In the genomic region with DNA sequence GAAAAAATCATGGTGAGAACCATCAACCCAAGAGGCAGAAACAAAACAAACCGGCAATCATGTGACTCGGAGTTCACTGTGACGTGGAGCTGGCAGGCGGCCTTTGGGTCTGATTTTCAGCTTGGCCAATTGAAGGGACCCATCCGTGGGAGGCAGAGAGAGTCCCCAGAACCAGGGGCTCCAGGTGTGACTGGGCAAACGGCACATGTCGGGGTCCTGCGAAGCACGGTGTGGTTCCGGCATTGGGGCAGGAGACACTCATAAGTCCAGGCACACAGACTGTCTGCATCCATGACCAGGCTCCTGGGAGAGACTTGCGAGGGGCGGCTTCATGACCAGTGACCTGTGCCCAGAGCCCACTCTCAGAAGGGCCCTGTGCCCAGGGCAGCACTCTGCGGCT, we compare ENCODE assay signal across 32 cellular contexts. TPM values are rescaled to one million over a fixed set of nuclear protein-coding genes. Genes with fewer than 3 reads are reported as not detected.
DNase-seq lines count a peak whose midpoint lies in the region; ATAC-seq, FAIRE-seq and TF ChIP-seq lines count a peak whose summit lies in the region.
"Had no signal": no experiment of that assay in that cellular context is flagged by ENCODE, and none has a peak within 500 bp of the region (broad histone marks: within the 10 kb centered on the region; RNA-seq: fewer than 3 reads in every experiment).

No MANE protein-coding gene starts in this region.

- H3K4me3 Mint-ChIP-seq in chondrocyte (ENCODE audit: unreplicated experiment) (no peak overlapping the region), natural killer cell (no peak overlapping the region)
- H3K4me3 Mint-ChIP-seq in CD8-positive, alpha-beta T cell, result no peak overlapping the region
- H3K4me3 Mint-ChIP-seq: CD14-positive monocyte; CD4-positive, alpha-beta memory T cell; CD4-positive, CD25-positive, alpha-beta regulatory T cell had no signal

- 0 out of 4 replicates have a peak overlapping the region, but pooled peaks of 1 of the 2 experiments have one; percentile 10 for H3K9ac ChIP-seq in K562 (ENCODE audit: insufficient read depth in 1 of 2, low read depth in 2 of 2, low read length in 2 of 2)
- no peak overlapping the region for H3K9ac ChIP-seq in HepG2 (ENCODE audit: insufficient read depth, low read depth, low read length)
- H3K9ac ChIP-seq: BLaER1 had no signal

- H3K36me3 ChIP-seq in K562 (ENCODE audit: control insufficient read depth, insufficient read depth, low read length), result no peaks in the 10 kb centered on the region
- H3K36me3 ChIP-seq in HepG2 (replicated peaks in 1 of 2; ENCODE audit: control insufficient read depth in 1 of 2, insufficient read depth in 2 of 2, low read length in 2 of 2), result no peaks in the 10 kb centered on the region
- no peaks in the 10 kb centered on the region for H3K36me3 ChIP-seq in WERI-Rb-1
- no peaks in the 10 kb centered on the region for H3K36me3 ChIP-seq in PC-9 (ENCODE audit: low read depth)
- no peaks in the 10 kb centered on the region for H3K36me3 ChIP-seq in CD8-positive, alpha-beta T cell (ENCODE audit: insufficient read depth, low read length)
- H3K36me3 ChIP-seq: BE2C, BLaER1 had no signal

- H3K27ac Mint-ChIP-seq in chondrocyte (ENCODE audit: unreplicated experiment) (no peak overlapping the region), natural killer cell (no peak overlapping the region)
- no peak overlapping the region for H3K27ac Mint-ChIP-seq in CD8-positive, alpha-beta T cell
- H3K27ac Mint-ChIP-seq: CD14-positive monocyte; CD4-positive, alpha-beta memory T cell; CD4-positive, CD25-positive, alpha-beta regulatory T cell had no signal

- no peak overlapping the region for H2AFZ ChIP-seq in K562 (ENCODE audit: low read depth, low read length)
- H2AFZ ChIP-seq in HepG2 (ENCODE audit: low read length), result no peak overlapping the region
- H2AFZ ChIP-seq in PC-9, result no peak overlapping the region

- H3F3A ChIP-seq in PC-9 (ENCODE audit: insufficient read depth, low read depth), result no peaks in the 10 kb centered on the region

- intact Hi-C loops in K562 (cut with micrococcal nuclease), result no loop called here
- intact Hi-C loops in HepG2 (cut with micrococcal nuclease; ENCODE audit: unreplicated experiment), result no loop called here
- intact Hi-C loops in posterior vena cava (cut with DNase I), result no loop called here
- intact Hi-C loops in PC-9 (cut with micrococcal nuclease; ENCODE audit: unreplicated experiment), result no loop called here
- intact Hi-C loops in natural killer cell (cut with micrococcal nuclease), result no loop called here
- intact Hi-C loops in CD8-positive, alpha-beta T cell (cut with DNase I, micrococcal nuclease), result no loop called here

- FAIRE-seq in K562 (lab: Jason Lieb, UNC) (no peak), HepG2 (lab: Jason Lieb, UNC) (no peak)
- FAIRE-seq: A204.1, D721Med, GM12878, GM12892, GM19239 had no signal

- TF ChIP-seq RAD21 in K562 (CRISPR knock-in tag; conservative IDR thresholded peaks at IDR 0.05 in 1 of 2, IDR thresholded peaks at IDR 0.05 in 1 of 2) (no peak), HepG2 (CRISPR knock-in tag; IDR thresholded peaks at IDR 0.05) (no peak)

- no peaks in the 10 kb centered on the region for H3K9me1 ChIP-seq in K562 (ENCODE audit: control insufficient read depth, insufficient read depth, low read length)

- POLR2A ChIA-PET in K562 (lab: Yijun Ruan, JAX), result no interaction called here
- POLR2A ChIA-PET in HepG2 (lab: Yijun Ruan, JAX), result no interaction called here
- POLR2A ChIA-PET in PC-9 (lab: Charles Lee; ENCODE audit: unreplicated experiment), result no interaction called here
- POLR2A ChIA-PET in CD8-positive, alpha-beta T cell (lab: Charles Lee), result no interaction called here

- 9% methylated on average over 13 of the region's 13 CpGs for WGBS in K562 (ENCODE audit: insufficient coverage, low coverage, missing lambda C conversion rate)
- WGBS in HepG2 (ENCODE audit: low lambda C conversion rate), result 45% methylated on average over 5 of the region's 13 CpGs

- H3K4me2 ChIP-seq in K562 (ENCODE audit: insufficient read depth, low read length) (no peak overlapping the region), HepG2 (ENCODE audit: low read depth, low read length) (no peak overlapping the region), PC-9 (no peak overlapping the region)
- H3K4me2 ChIP-seq: BLaER1 had no signal

- no peaks in the 10 kb centered on the region for H3K36me3 Mint-ChIP-seq in chondrocyte (ENCODE audit: low read depth)
- H3K36me3 Mint-ChIP-seq in natural killer cell, result no peaks in the 10 kb centered on the region
- H3K36me3 Mint-ChIP-seq in CD8-positive, alpha-beta T cell, result no peaks in the 10 kb centered on the region
- H3K36me3 Mint-ChIP-seq: CD14-positive monocyte; CD4-positive, alpha-beta memory T cell; CD4-positive, CD25-positive, alpha-beta regulatory T cell had no signal

- no peak for ATAC-seq in K562
- no peak for ATAC-seq in HepG2
- ATAC-seq in natural killer cell, result no peak
- ATAC-seq in CD8-positive, alpha-beta T cell, result no peak

- no peak for TF ChIP-seq CTCF in K562 (IDR thresholded peaks at IDR 0.05 in 2 of 3, conservative IDR thresholded peaks at IDR 0.05 in 1 of 3; ENCODE audit: insufficient read depth in 2 of 3, low read depth in 1 of 3, low read length in 3 of 3)
- no peak for TF ChIP-seq CTCF in chondrocyte (IDR thresholded peaks at IDR 0.05)
- TF ChIP-seq CTCF in HepG2 (CRISPR knock-in tag; IDR thresholded peaks at IDR 0.05), result no peak
- no peak for TF ChIP-seq CTCF in WERI-Rb-1 (IDR thresholded peaks at IDR 0.05; ENCODE audit: low read depth, low read length)
- no peak for TF ChIP-seq CTCF in PC-9 (conservative IDR thresholded peaks at IDR 0.05)
- no peak for TF ChIP-seq CTCF in natural killer cell (IDR thresholded peaks at IDR 0.05)
- TF ChIP-seq CTCF in CD8-positive, alpha-beta T cell (IDR thresholded peaks at IDR 0.05), result no peak

- H3K27me3 ChIP-seq in K562 (ENCODE audit: control insufficient read depth in 2 of 2, insufficient read depth in 2 of 2, low read length in 2 of 2) (peaks cover 73 to 83% of the 10 kb centered on the region in 2 experiments), HepG2 (ENCODE audit: control insufficient read depth in 1 of 2, insufficient read depth in 2 of 2, low read length in 2 of 2) (peaks cover 0 to 32% of the 10 kb centered on the region in 2 experiments; a peak in 4 of 5 replicates), WERI-Rb-1 (ENCODE audit: insufficient read depth, low read depth, severe bottlenecking) (no peaks in the 10 kb centered on the region), PC-9 (ENCODE audit: insufficient read depth, low read depth) (peaks cover 96% of the 10 kb centered on the region)
- H3K27me3 ChIP-seq in CD8-positive, alpha-beta T cell (ENCODE audit: insufficient read depth, low read length), result no peaks in the 10 kb centered on the region
- H3K27me3 ChIP-seq: BE2C, BLaER1 had no signal

- H4K20me1 ChIP-seq in K562 (replicated peaks; ENCODE audit: control insufficient read depth, insufficient read depth, low read length) (no peaks in the 10 kb centered on the region; the same call in 1 of the 2 replicates), HepG2 (ENCODE audit: insufficient read depth, low read length) (no peaks in the 10 kb centered on the region), PC-9 (ENCODE audit: insufficient read depth) (no peaks in the 10 kb centered on the region)
- H4K20me1 ChIP-seq: BLaER1 had no signal

- TF ChIP-seq EP300 in K562 (IDR thresholded peaks at IDR 0.05; ENCODE audit: low read length) (no peak), HepG2 (IDR thresholded peaks at IDR 0.05; ENCODE audit: low read depth in 2 of 2, low read length in 2 of 2) (no peak), HepG2 (CRISPR knock-in tag; IDR thresholded peaks at IDR 0.05; ENCODE audit: borderline replicate concordance) (no peak)

- H3K4me3 ChIP-seq in K562 (no peak overlapping the region), HepG2 (replicated peaks in 1 of 3; ENCODE audit: insufficient read depth in 1 of 3, low read depth in 2 of 3, low read length in 3 of 3) (no peak overlapping the region), WERI-Rb-1 (ENCODE audit: low read depth, low read length) (no peak overlapping the region), PC-9 (no peak overlapping the region)
- no peak overlapping the region for H3K4me3 ChIP-seq in CD8-positive, alpha-beta T cell (ENCODE audit: low read depth, low read length)
- H3K4me3 ChIP-seq: BLaER1, GM12878 had no signal

- H3K27ac ChIP-seq in K562 (ENCODE audit: extremely low read depth, low read depth, low read length) (no peak overlapping the region), HepG2 (ENCODE audit: extremely low read length, insufficient read depth, low read length) (no peak overlapping the region), WERI-Rb-1 (no peak overlapping the region), PC-9 (no peak overlapping the region)
- H3K27ac ChIP-seq in CD8-positive, alpha-beta T cell (ENCODE audit: low read depth, low read length), result no peak overlapping the region
- H3K27ac ChIP-seq: BLaER1 had no signal

- no peaks in the 10 kb centered on the region for H3K9me2 ChIP-seq in PC-9 (ENCODE audit: insufficient read depth)

- peaks cover 0 to 5% of the 10 kb centered on the region in 2 experiments; a peak in 2 of 5 replicates for H3K4me1 ChIP-seq in K562 (replicated peaks in 1 of 2; ENCODE audit: control insufficient read depth in 2 of 2, insufficient read depth in 2 of 2, low read length in 2 of 2)
- no peaks in the 10 kb centered on the region for H3K4me1 ChIP-seq in HepG2 (ENCODE audit: insufficient read depth, low read length)
- no peaks in the 10 kb centered on the region for H3K4me1 ChIP-seq in PC-9 (replicated peaks; ENCODE audit: insufficient read depth)
- no peaks in the 10 kb centered on the region for H3K4me1 ChIP-seq in CD8-positive, alpha-beta T cell (ENCODE audit: insufficient read depth, low read length)
- H3K4me1 ChIP-seq: BE2C, BLaER1, Caco-2 had no signal

- H3K9me3 Mint-ChIP-seq in chondrocyte (ENCODE audit: low read depth), result no peaks in the 10 kb centered on the region
- no peaks in the 10 kb centered on the region for H3K9me3 Mint-ChIP-seq in natural killer cell
- H3K9me3 Mint-ChIP-seq in CD8-positive, alpha-beta T cell, result no peaks in the 10 kb centered on the region
- H3K9me3 Mint-ChIP-seq: CD4-positive, CD25-positive, alpha-beta regulatory T cell had no signal

- DNase-seq in K562 (ENCODE audit: extremely low read depth in 1 of 4, low spot score in 3 of 4) (no peak), chondrocyte (ENCODE audit: low spot score) (peak; percentile 72), HepG2 (ENCODE audit: low spot score) (no peak), posterior vena cava (ENCODE audit: low spot score) (peak; percentile 42), WERI-Rb-1 (no peak), PC-9 (no peak), natural killer cell (no peak)
- DNase-seq in CD8-positive, alpha-beta T cell, result no peak
- DNase-seq: 8988T; ACHN; BE2C; C1 segment of cervical spinal cord; Caco-2; Calu3; CD4-positive, alpha-beta memory T cell; CD4-positive, CD25-positive, alpha-beta regulatory T cell; DMS153; DMS53; DMS79; DND-41; EL; GDM1 had no signal

- TF ChIP-seq POLR2A in K562 (conservative IDR thresholded peaks at IDR 0.05) (no peak), HepG2 (IDR thresholded peaks at IDR 0.05; ENCODE audit: insufficient read depth in 1 of 2, low read depth in 2 of 2, low read length in 2 of 2) (no peak)

- H3K79me2 ChIP-seq in K562 (ENCODE audit: control insufficient read depth, insufficient read depth, low read length) (no peaks in the 10 kb centered on the region), HepG2 (ENCODE audit: insufficient read depth, low read length) (no peaks in the 10 kb centered on the region), PC-9 (ENCODE audit: low read depth) (no peaks in the 10 kb centered on the region)

- in situ Hi-C loops in K562 (cut with MboI) (no loop called here), HepG2 (cut with HindIII; ENCODE audit: extremely low pct_ligation_motif_present, low pct_unique_long_range_greater_than_20kb) (no loop called here)

- CTCF ChIA-PET in K562 (lab: Yijun Ruan, JAX; ENCODE audit: low intra/inter-chr PET ratio) (no interaction called here), HepG2 (lab: Yijun Ruan, JAX; ENCODE audit: low intra/inter-chr PET ratio, low total read pairs) (no interaction called here), PC-9 (lab: Charles Lee) (no interaction called here)
- CTCF ChIA-PET in CD8-positive, alpha-beta T cell (lab: Charles Lee), result no interaction called here

- H3K9me3 ChIP-seq in K562 (replicated peaks; ENCODE audit: control insufficient read depth, insufficient read depth, low read depth, low read length) (no peaks in the 10 kb centered on the region), HepG2 (ENCODE audit: low read length) (no peaks in the 10 kb centered on the region), WERI-Rb-1 (ENCODE audit: severe bottlenecking) (no peaks in the 10 kb centered on the region), PC-9 (ENCODE audit: insufficient read depth, low read depth) (no peaks in the 10 kb centered on the region)
- H3K9me3 ChIP-seq in CD8-positive, alpha-beta T cell (ENCODE audit: low read length), result no peaks in the 10 kb centered on the region
- H3K9me3 ChIP-seq: BE2C, BLaER1, Caco-2 had no signal

- no peaks in the 10 kb centered on the region for H3K4me1 Mint-ChIP-seq in chondrocyte (ENCODE audit: low read depth)
- no peaks in the 10 kb centered on the region for H3K4me1 Mint-ChIP-seq in natural killer cell
- H3K4me1 Mint-ChIP-seq in CD8-positive, alpha-beta T cell (ENCODE audit: low read depth), result no peaks in the 10 kb centered on the region
- H3K4me1 Mint-ChIP-seq: CD14-positive monocyte; CD4-positive, alpha-beta memory T cell; CD4-positive, CD25-positive, alpha-beta regulatory T cell had no signal

- BruUV-seq in K562 (replicated peaks; lab: Mats Ljungman, UMichigan) (no TSS peak), HepG2 (replicated peaks; lab: Mats Ljungman, UMichigan) (no TSS peak), PC-9 (replicated peaks; lab: Mats Ljungman, UMichigan) (no TSS peak)

- H3K27me3 Mint-ChIP-seq in chondrocyte (ENCODE audit: low read depth) (peaks cover 16% of the 10 kb centered on the region), natural killer cell (ENCODE audit: low read depth in 2 of 2) (peaks cover 11 to 22% of the 10 kb centered on the region in 2 donors)
- H3K27me3 Mint-ChIP-seq in CD8-positive, alpha-beta T cell (ENCODE audit: low read depth), result peaks cover 18% of the 10 kb centered on the region

RNA-seq across cellular contexts. Expression of gene CNPY1, which starts 12.6 kb away (rescaled TPM):
- not detected in 2 replicates for total RNA-seq in K562 (2011; cell fraction: chromatin; rRNA removed; ENCODE audit: low replicate concordance)
- not detected in 2 replicates for total RNA-seq in K562 (2011; cell fraction: nucleolus; rRNA removed)
- total RNA-seq in K562 (2011; cell fraction: nucleoplasm; rRNA removed), result not detected in 2 replicates
- not detected in 2 replicates for total RNA-seq in K562 (2014; rRNA removed)
- not detected in 2 replicates for total RNA-seq in K562 (2014; rRNA removed; fragmentation: Illumina TruSeq; extraction: Trizol)
- total RNA-seq in K562 (2015; rRNA removed; fragmentation: Illumina TruSeq; extraction: Trizol), result not detected in 2 replicates
- total RNA-seq in K562 (2021), result not detected in 2 replicates
- polyA plus RNA-seq in K562 (2011; rRNA removed), result not detected in 2 replicates
- polyA plus RNA-seq in K562 (2011; cell fraction: cytosol; rRNA removed), result not detected in 2 replicates
- polyA plus RNA-seq in K562 (2011; cell fraction: nucleus; rRNA removed), result not detected in 2 replicates
- not detected in 2 replicates for polyA plus RNA-seq in K562 (2012)
- not detected in 2 replicates for polyA plus RNA-seq in K562 (2014; fragmentation: Illumina TruSeq; extraction: Trizol)
- polyA plus RNA-seq in K562 (2014; fragmentation: Nextera tagmentation; extraction: Ambion mirVana), result not detected
- not detected in 2 replicates for polyA plus RNA-seq in K562 (2014; rRNA removed)
- polyA minus RNA-seq in K562 (2011; rRNA and poly(A)+ RNA removed), result not detected in 2 replicates
- polyA minus RNA-seq in K562 (2011; cell fraction: cytosol; rRNA and poly(A)+ RNA removed), result not detected in 2 replicates
- polyA minus RNA-seq in K562 (2011; cell fraction: nucleus; rRNA and poly(A)+ RNA removed), result not detected in 2 replicates
- not detected in 3 replicates for total RNA-seq in chondrocyte
- total RNA-seq in HepG2 (2016; rRNA removed; fragmentation: Illumina TruSeq; extraction: Trizol), result not detected in 2 replicates
- not detected in 2 replicates for total RNA-seq in HepG2 (2016; cell fraction: cytosol; rRNA removed; fragmentation: Illumina TruSeq; extraction: Trizol; ENCODE audit: low read depth)
- not detected in 2 replicates for total RNA-seq in HepG2 (2016; cell fraction: insoluble cytoplasmic fraction; rRNA removed; fragmentation: Illumina TruSeq; extraction: Trizol)
- total RNA-seq in HepG2 (2016; cell fraction: membrane; rRNA removed; fragmentation: Illumina TruSeq; extraction: Trizol), result not detected in 2 replicates
- not detected in 2 replicates for total RNA-seq in HepG2 (2016; cell fraction: nucleus; rRNA removed; fragmentation: Illumina TruSeq; extraction: Trizol)
- not detected in 2 replicates for polyA plus RNA-seq in HepG2 (2011; rRNA removed)
- polyA plus RNA-seq in HepG2 (2011; cell fraction: cytosol; rRNA removed), result not detected in 2 replicates
- polyA plus RNA-seq in HepG2 (2011; cell fraction: nucleus; rRNA removed), result not detected in 2 replicates
- not detected in 2 replicates for polyA plus RNA-seq in HepG2 (2012)
- polyA plus RNA-seq in HepG2 (2016; cell fraction: cytosol; fragmentation: Illumina TruSeq; extraction: Trizol; ENCODE audit: low read depth), result not detected in 2 replicates
- polyA plus RNA-seq in HepG2 (2016; cell fraction: insoluble cytoplasmic fraction; fragmentation: Illumina TruSeq; extraction: Trizol; ENCODE audit: low read depth), result not detected in 2 replicates
- polyA plus RNA-seq in HepG2 (2016; cell fraction: membrane; fragmentation: Illumina TruSeq; extraction: Trizol; ENCODE audit: low read depth), result not detected in 2 replicates
- polyA plus RNA-seq in HepG2 (2016; cell fraction: nucleus; fragmentation: Illumina TruSeq; extraction: Trizol; ENCODE audit: insufficient read depth, low read depth), result not detected in 2 replicates
- polyA minus RNA-seq in HepG2 (2011; rRNA and poly(A)+ RNA removed; ENCODE audit: low replicate concordance), result not detected in 2 replicates
- not detected in 2 replicates for polyA minus RNA-seq in HepG2 (2011; cell fraction: cytosol; rRNA and poly(A)+ RNA removed)
- not detected in 2 replicates for polyA minus RNA-seq in HepG2 (2011; cell fraction: nucleus; rRNA and poly(A)+ RNA removed)
- total RNA-seq in posterior vena cava, result not detected
- total RNA-seq in PC-9 (2021), result not detected in 2 replicates
- not detected for total RNA-seq in natural killer cell
- not detected for total RNA-seq in CD8-positive, alpha-beta T cell
- total RNA-seq: A673; Caco-2; Calu3; CD4-positive, alpha-beta memory T cell; CD4-positive, CD25-positive, alpha-beta regulatory T cell; G401; GM12878 had no signal
- polyA plus RNA-seq: AG04450; CD14-positive monocyte; CD4-positive, alpha-beta memory T cell; CD4-positive, CD25-positive, alpha-beta regulatory T cell; GM12878 had no signal

Comparison
In these comparisons a context has a peak if more than half of its experiments do, and no peak if none do; other contexts are left out.
1. DNase-seq: peak in chondrocyte (single experiment) and posterior vena cava (single experiment); none in K562 (0 of 4), HepG2 (single experiment), WERI-Rb-1 (single experiment), PC-9 (0 of 2), natural killer cell (single experiment) and CD8-positive, alpha-beta T cell (0 of 7).
2. Of the 241 proteins assayed by ChIP-seq in both HepG2 and K562: peak only in HepG2: MNT; only in K562: EZH2 and TFE3; in both: none; in neither: 238.